In genomic region chr17:4711671-4712111, GRCh38 we compare ENCODE assay signal across 8 cellular contexts. TPM values are rescaled to one million over a fixed set of nuclear protein-coding genes. Genes with fewer than 3 reads are reported as not detected.
DNase-seq lines count a peak whose midpoint lies in the region; ATAC-seq and TF ChIP-seq lines count a peak whose summit lies in the region.

No MANE protein-coding gene starts in this region.

- H3K4me1 Mint-ChIP-seq in MCF 10A (ENCODE audit: insufficient read depth, unreplicated experiment): peaks cover 6% of the 10 kb centered on the region

- H4K20me1 ChIP-seq in BLaER1 (peaks cover 15% of the 10 kb centered on the region), Karpas-422 (ENCODE audit: insufficient read depth, low read depth, low read length) (no peaks in the 10 kb centered on the region)

- POLR2A ChIA-PET in MCF 10A (lab: Yijun Ruan, JAX): interaction anchor here (0.6 to 1.3 kb wide), 3 partner anchors 16 to 173 kb away, joined by 3 read pairs; no protein-coding TSS in a partner anchor

- no peaks in the 10 kb centered on the region for H3K9me3 Mint-ChIP-seq in MCF 10A (ENCODE audit: unreplicated experiment)

- peaks cover 3% of the 10 kb centered on the region for H3K36me3 Mint-ChIP-seq in MCF 10A (ENCODE audit: insufficient read depth, unreplicated experiment)

- H3K4me3 ChIP-seq in BLaER1: peak overlapping the region; percentile 83
- peak overlapping the region; percentile 81 for H3K4me3 ChIP-seq in Karpas-422 (ENCODE audit: low read length)
- H3K4me3 ChIP-seq in mucosa of stomach (ENCODE audit: low read length): no peak overlapping the region

- H3K27ac Mint-ChIP-seq in MCF 10A (ENCODE audit: low read depth, unreplicated experiment): no peak overlapping the region

- no peaks in the 10 kb centered on the region for H3K9me3 ChIP-seq in BLaER1
- no peaks in the 10 kb centered on the region for H3K9me3 ChIP-seq in Karpas-422 (ENCODE audit: low read length)
- H3K9me3 ChIP-seq in mucosa of stomach (ENCODE audit: control insufficient read depth, low read length): no peaks in the 10 kb centered on the region

- no peaks in the 10 kb centered on the region for H3K27me3 ChIP-seq in BLaER1
- H3K27me3 ChIP-seq in Karpas-422 (ENCODE audit: low read length): no peaks in the 10 kb centered on the region
- no peaks in the 10 kb centered on the region for H3K27me3 ChIP-seq in mucosa of stomach (ENCODE audit: control insufficient read depth, insufficient read depth, low read length)

- peak overlapping the region; percentile 66 for H3K4me3 Mint-ChIP-seq in MCF 10A (ENCODE audit: unreplicated experiment)

- peak; percentile 68 for DNase-seq in Karpas-422
- DNase-seq in MCF 10A (ENCODE audit: unreplicated experiment): no peak
- DNase-seq in NCI-H446 treated with DMSO at 0.1 percent for 48 hours (lab: John Stamatoyannopoulos, UW): no peak
- DNase-seq in OCI-M2 (lab: John Stamatoyannopoulos, UW; ENCODE audit: unreplicated experiment): no peak

- peaks cover 24% of the 10 kb centered on the region for H3K79me2 ChIP-seq in Karpas-422 (ENCODE audit: low read length)

- intact Hi-C loops in MCF 10A (cut with micrococcal nuclease): loop anchor here (2.0 kb wide), 1 partner anchor 177 kb away; no protein-coding TSS in a partner anchor

- H3K4me1 ChIP-seq in BLaER1: peaks cover 63% of the 10 kb centered on the region
- peaks cover 14% of the 10 kb centered on the region for H3K4me1 ChIP-seq in Karpas-422 (ENCODE audit: low read length)
- peaks cover 28% of the 10 kb centered on the region for H3K4me1 ChIP-seq in mucosa of stomach (ENCODE audit: control insufficient read depth, insufficient read depth, low read length)

- ATAC-seq in HG03342 (IDR thresholded peaks at IDR 0.05; ENCODE audit: unreplicated experiment) (no peak), GM21381 (IDR thresholded peaks at IDR 0.05; ENCODE audit: unreplicated experiment) (no peak)

- H2AFZ ChIP-seq in Karpas-422 (ENCODE audit: low read length): peak overlapping the region; percentile 67; the same call in 1 of the 2 replicates

- H3K27ac ChIP-seq in BLaER1 (peak overlapping the region; percentile 90), Karpas-422 (ENCODE audit: low read length) (peak overlapping the region; percentile 73)

- H3K36me3 ChIP-seq in BLaER1 (peaks cover 10% of the 10 kb centered on the region), Karpas-422 (ENCODE audit: insufficient read depth, low read length) (no peaks in the 10 kb centered on the region), mucosa of stomach (ENCODE audit: control insufficient read depth, insufficient read depth, low read length) (no peaks in the 10 kb centered on the region)

- H3K9ac ChIP-seq in BLaER1 (peak overlapping the region; percentile 90), Karpas-422 (ENCODE audit: low read length) (peak overlapping the region; percentile 80), mucosa of stomach (ENCODE audit: low read length) (peak overlapping the region; percentile 71)

- BruUV-seq in MCF 10A (replicated peaks; lab: Mats Ljungman, UMichigan): no TSS peak

- no peaks in the 10 kb centered on the region for H3K27me3 Mint-ChIP-seq in MCF 10A (ENCODE audit: insufficient read depth, unreplicated experiment)

- H3K9me2 ChIP-seq in Karpas-422 (replicated peaks; ENCODE audit: insufficient read depth, low read length): no peaks in the 10 kb centered on the region

- CTCF ChIA-PET in MCF 10A (lab: Yijun Ruan, JAX): interaction anchor here (0.6 to 1.5 kb wide), 5 partner anchors 9 to 352 kb away, joined by 3 to 4 read pairs (median 3); partner anchors contain the start of genes RNF167, SLC25A11 and SPAG7

- TF ChIP-seq CTCF in MCF 10A (IDR thresholded peaks at IDR 0.05; ENCODE audit: unreplicated experiment): no peak

- H3K4me2 ChIP-seq in BLaER1 (peak overlapping the region; percentile 94), Karpas-422 (ENCODE audit: low read depth, low read length, poor library complexity, severe bottlenecking) (peak overlapping the region; percentile 87)

RNA-seq across cellular contexts. Expression of gene ARRB2, which starts 1.3 kb away (rescaled TPM):
- total RNA-seq in Karpas-422 (2014; rRNA removed; shearing (Covaris generic); ENCODE audit: low replicate concordance): 19.1 and 53.9 TPM in 2 replicates
- total RNA-seq in MCF 10A (2022): 20.7 and 25.1 TPM in 2 replicates

RNA-seq across cellular contexts. Expression of gene PELP1, which starts 7.8 kb away (rescaled TPM):
- total RNA-seq in Karpas-422 (2014; rRNA removed; shearing (Covaris generic); ENCODE audit: low replicate concordance): 27.7 and 34.6 TPM in 2 replicates
- total RNA-seq in MCF 10A (2022): 63.9 and 74.8 TPM in 2 replicates

RNA-seq across cellular contexts. Expression of gene MED11, which starts 19.5 kb away (rescaled TPM):
- total RNA-seq in Karpas-422 (2014; rRNA removed; shearing (Covaris generic); ENCODE audit: low replicate concordance): 20.3 and 21.0 TPM in 2 replicates
- total RNA-seq in MCF 10A (2022): 15.2 and 15.8 TPM in 2 replicates

RNA-seq across cellular contexts. Expression of gene ZMYND15, which starts 27.9 kb away (rescaled TPM):
- not detected in 2 replicates for total RNA-seq in Karpas-422 (2014; rRNA removed; shearing (Covaris generic); ENCODE audit: low replicate concordance)
- total RNA-seq in MCF 10A (2022): 1.3 and 1.8 TPM in 2 replicates

RNA-seq across cellular contexts. Expression of gene CXCL16, which starts 28.0 kb away (rescaled TPM):
- 1.3 and 2.2 TPM in 2 replicates for total RNA-seq in Karpas-422 (2014; rRNA removed; shearing (Covaris generic); ENCODE audit: low replicate concordance)
- 16.7 and 20.6 TPM in 2 replicates for total RNA-seq in MCF 10A (2022)
